Comparison of ENCODE assay signal across 11 cellular contexts in genomic region chrX:7059214-7059838, GRCh38.
DNase-seq lines count a peak whose midpoint lies in the region; ATAC-seq lines count a peak whose summit lies in the region.
"Had no signal": no experiment of that assay in that cellular context is flagged by ENCODE, and none has a peak within 500 bp of the region (broad histone marks: within the 10 kb centered on the region; RNA-seq: fewer than 3 reads in every experiment).

No MANE protein-coding gene starts in this region.

- peaks cover 41% of the 10 kb centered on the region for H3K4me1 Mint-ChIP-seq in activated naive CD4-positive, alpha-beta T cell treated with anti-CD3 and anti-CD28 coated beads for 36 hours (ENCODE audit: low read depth)

- DNase-seq in activated naive CD4-positive, alpha-beta T cell treated with anti-CD3 and anti-CD28 coated beads for 36 hours, result peak; percentile 41
- no peak for DNase-seq in activated naive CD4-positive, alpha-beta T cell (lab: John Stamatoyannopoulos, UW)
- DNase-seq in stimulated activated CD4-positive, alpha-beta T cell treated with anti-CD3 and anti-CD28 coated beads, Interleukin-4, amount 100 ng/mL, for 24 hours, result peak; percentile 6
- no peak for DNase-seq in DMS114 treated with DMSO at 0.1 percent for 48 hours (lab: John Stamatoyannopoulos, UW; ENCODE audit: unreplicated experiment)
- no peak for DNase-seq in NK-92 treated with Interleukin-12 subunit alpha and Interleukin-12 subunit beta, amount 100 ng/mL, for 24 hours (lab: John Stamatoyannopoulos, UW)
- no peak for DNase-seq in cerebellar cortex (ENCODE audit: low spot score)
- DNase-seq: left cardiac atrium, NCI-H510A treated with DMSO at 0.1 percent for 48 hours had no signal

- peak overlapping the region; percentile 61 for H3K27ac Mint-ChIP-seq in activated naive CD4-positive, alpha-beta T cell treated with anti-CD3 and anti-CD28 coated beads for 36 hours

- H3K36me3 Mint-ChIP-seq in activated naive CD4-positive, alpha-beta T cell treated with anti-CD3 and anti-CD28 coated beads for 36 hours (ENCODE audit: low read depth), result peaks cover 13% of the 10 kb centered on the region

- H3K9me3 Mint-ChIP-seq in activated naive CD4-positive, alpha-beta T cell treated with anti-CD3 and anti-CD28 coated beads for 36 hours, result no peaks in the 10 kb centered on the region

- ATAC-seq in GM21786 (IDR thresholded peaks at IDR 0.05; ENCODE audit: unreplicated experiment) (peak; percentile 89), HG03520 (IDR thresholded peaks at IDR 0.05; ENCODE audit: unreplicated experiment) (peak; percentile 91)
- ATAC-seq: left cardiac atrium, sciatic nerve had no signal

- CTCF ChIA-PET in activated naive CD4-positive, alpha-beta T cell treated with anti-CD3 and anti-CD28 coated beads for 36 hours (lab: Charles Lee), result interaction anchor here (1.1 kb wide), 1 partner anchor 14 kb away, joined by 3 read pairs; no protein-coding TSS in a partner anchor

- intact Hi-C loops in activated naive CD4-positive, alpha-beta T cell treated with anti-CD3 and anti-CD28 coated beads for 36 hours (cut with micrococcal nuclease), result loop anchor here (1.0 kb wide), 1 partner anchor 25 kb away; no protein-coding TSS in a partner anchor

- H3K27me3 Mint-ChIP-seq in activated naive CD4-positive, alpha-beta T cell treated with anti-CD3 and anti-CD28 coated beads for 36 hours (ENCODE audit: low read depth), result no peaks in the 10 kb centered on the region

- no peak overlapping the region for H3K4me3 Mint-ChIP-seq in activated naive CD4-positive, alpha-beta T cell treated with anti-CD3 and anti-CD28 coated beads for 36 hours

Comparison
In these comparisons a context has a peak if more than half of its experiments do, and no peak if none do; other contexts are left out.
1. DNase-seq: peak in activated naive CD4-positive, alpha-beta T cell treated with anti-CD3 and anti-CD28 coated beads for 36 hours (single experiment) and stimulated activated CD4-positive, alpha-beta T cell treated with anti-CD3 and anti-CD28 coated beads, Interleukin-4, amount 100 ng/mL, for 24 hours (single experiment); none in activated naive CD4-positive, alpha-beta T cell (0 of 4), DMS114 treated with DMSO at 0.1 percent for 48 hours (single experiment), NK-92 treated with Interleukin-12 subunit alpha and Interleukin-12 subunit beta, amount 100 ng/mL, for 24 hours (single experiment) and cerebellar cortex (single experiment).